In genomic region chr22:28791124-28791523, GRCh38 we compare ENCODE assay signal across 27 cellular contexts. TPM values are rescaled to one million over a fixed set of nuclear protein-coding genes. Genes with fewer than 3 reads are reported as not detected.
DNase-seq lines count a peak whose midpoint lies in the region; ATAC-seq and TF ChIP-seq lines count a peak whose summit lies in the region.
"Had no signal": no experiment of that assay in that cellular context is flagged by ENCODE, and none has a peak within 500 bp of the region (broad histone marks: within the 10 kb centered on the region; RNA-seq: fewer than 3 reads in every experiment).

No MANE protein-coding gene starts in this region.

- TF ChIP-seq CTCF in breast epithelium (IDR thresholded peaks at IDR 0.05): no peak
- no peak for TF ChIP-seq CTCF in mammary epithelial cell (conservative IDR thresholded peaks at IDR 0.05 in 1 of 2, IDR thresholded peaks at IDR 0.05 in 1 of 2; ENCODE audit: extremely low read depth in 1 of 2, insufficient read depth in 1 of 2, low read depth in 1 of 2, low read length in 2 of 2)
- no peak for TF ChIP-seq CTCF in MM.1S (IDR thresholded peaks at IDR 0.05; ENCODE audit: low read length)

- BruUV-seq in mammary epithelial cell (replicated peaks; lab: Mats Ljungman, UMichigan): no TSS peak

- peaks cover 59% of the 10 kb centered on the region for H3K36me3 Mint-ChIP-seq in effector memory CD8-positive, alpha-beta T cell (ENCODE audit: insufficient read depth)

- in situ Hi-C loops in mammary epithelial cell (cut with MboI; ENCODE audit: low sequenced_read_pairs in 2 of 2): no loop called here

- H3K27me3 ChIP-seq in breast epithelium (no peaks in the 10 kb centered on the region), mammary epithelial cell (ENCODE audit: insufficient read depth, low read length) (no peaks in the 10 kb centered on the region), MM.1S (replicated peaks; ENCODE audit: insufficient read depth, low read length) (no peaks in the 10 kb centered on the region)
- H3K27me3 ChIP-seq: brain microvascular endothelial cell, SJSA1, upper lobe of left lung had no signal

- H3K79me2 ChIP-seq in mammary epithelial cell (ENCODE audit: insufficient read depth, low read length): peaks cover 24% of the 10 kb centered on the region
- H3K79me2 ChIP-seq in MM.1S (ENCODE audit: low read length): peaks cover 53% of the 10 kb centered on the region

- H3K27ac ChIP-seq in breast epithelium: peak overlapping the region; percentile 20
- no peak overlapping the region for H3K27ac ChIP-seq in mammary epithelial cell (ENCODE audit: insufficient read depth, low read depth, low read length)
- peak overlapping the region; percentile 96 for H3K27ac ChIP-seq in MM.1S (ENCODE audit: low read length)
- H3K27ac ChIP-seq: brain microvascular endothelial cell, HL-60, psoas muscle, SJSA1 had no signal

- peaks cover 46% of the 10 kb centered on the region in 2 donors for H3K4me1 Mint-ChIP-seq in effector memory CD8-positive, alpha-beta T cell (ENCODE audit: low read depth in 2 of 2)

- H3F3A ChIP-seq in MM.1S (ENCODE audit: insufficient read depth, low read length): peaks cover 66% of the 10 kb centered on the region

- no peak for ATAC-seq in effector memory CD8-positive, alpha-beta T cell (replicated peaks)
- no peak for ATAC-seq in GM19467 (IDR thresholded peaks at IDR 0.05; ENCODE audit: unreplicated experiment)
- ATAC-seq: CD8-positive, alpha-beta T cell had no signal

- intact Hi-C loops in breast epithelium (cut with DNase I; ENCODE audit: low total_unique reads) (no loop called here), mammary epithelial cell (cut with micrococcal nuclease) (loop anchor here (5.0 kb wide), 1 partner anchor 49 kb away; the partner anchor contains the start of genes CHEK2 and HSCB)

- no peak overlapping the region for H2AFZ ChIP-seq in mammary epithelial cell (ENCODE audit: low read depth, low read length)
- no peak overlapping the region for H2AFZ ChIP-seq in MM.1S (ENCODE audit: low read length)

- DNase-seq in breast epithelium (ENCODE audit: low spot score in 2 of 2): no peak
- DNase-seq in mammary epithelial cell: no peak
- DNase-seq in MM.1S: peak; percentile 6
- DNase-seq in effector memory CD8-positive, alpha-beta T cell: no peak
- DNase-seq in stimulated activated CD4-positive, alpha-beta T cell treated with anti-CD3 and anti-CD28 coated beads, Interleukin-4, amount 100 ng/mL, for 1 hour: no peak
- no peak for DNase-seq in RKO (ENCODE audit: low spot score)
- no peak for DNase-seq in NCI-H510A treated with DMSO at 0.1 percent for 48 hours (lab: John Stamatoyannopoulos, UW)
- DNase-seq: activated CD4-positive, alpha-beta memory T cell treated with anti-CD3 and anti-CD28 coated beads for 36 hours; activated CD4-positive, CD25-positive, alpha-beta regulatory T cell; activated naive CD4-positive, alpha-beta T cell treated with anti-CD3 and anti-CD28 coated beads, Interleukin-2, amount 10 ng/mL, durations not matched to agents 7 days and 5 days; amniotic stem cell; brain microvascular endothelial cell; CD8-positive, alpha-beta T cell; Kasumi-1; MV-4-11; naive thymus-derived CD4-positive, alpha-beta T cell; NCI-H1436 treated with DMSO at 0.1 percent for 48 hours; NCI-H2107; NCI-H345; psoas muscle; stimulated activated CD4-positive, alpha-beta T cell treated with anti-CD3 and anti-CD28 coated beads, Interleukin-15, amount 100 ng/mL, for 24 hours; stimulated activated naive B cell treated with anti-CD40 and anti-IgM and Interleukin-4, amounts not matched to agents 10 μg/mL and 1 μg/mL and 100 μg/mL, for 72 hours; upper lobe of left lung had no signal

- no peaks in the 10 kb centered on the region for H3K9me2 ChIP-seq in MM.1S (replicated peaks; ENCODE audit: insufficient read depth, low read length)

- no peak overlapping the region for H3K9ac ChIP-seq in mammary epithelial cell (ENCODE audit: insufficient read depth, low read length)
- peak overlapping the region; percentile 56 for H3K9ac ChIP-seq in MM.1S (ENCODE audit: low read length)

- dilution Hi-C loops in mammary epithelial cell (cut with HindIII; ENCODE audit: low sequenced_read_pairs): no loop called here

- CTCF ChIA-PET in mammary epithelial cell (lab: Charles Lee; ENCODE audit: low non-redundant PET): interaction anchor here (0.5 kb wide), 1 partner anchor 14 kb away, joined by 8 read pairs; no protein-coding TSS in a partner anchor

- H3K4me1 ChIP-seq in breast epithelium (no peaks in the 10 kb centered on the region), mammary epithelial cell (ENCODE audit: insufficient read depth, low read length) (no peaks in the 10 kb centered on the region), MM.1S (ENCODE audit: low read length) (peaks cover 73% of the 10 kb centered on the region)
- H3K4me1 ChIP-seq: HAP-1, SJSA1 had no signal

- H3K9me3 ChIP-seq in breast epithelium (no peaks in the 10 kb centered on the region), mammary epithelial cell (replicated peaks; ENCODE audit: insufficient read depth, low read length) (no peaks in the 10 kb centered on the region), MM.1S (replicated peaks; ENCODE audit: insufficient read depth, low read length) (no peaks in the 10 kb centered on the region)
- H3K9me3 ChIP-seq: HAP-1, psoas muscle, SJSA1, upper lobe of left lung had no signal

- WGBS in mammary epithelial cell (ENCODE audit: low coverage, missing lambda C conversion rate): 86% methylated on average over 4 of the region's 5 CpGs

- H3K4me2 ChIP-seq in mammary epithelial cell (ENCODE audit: insufficient read depth, low read depth, low read length) (no peak overlapping the region), MM.1S (ENCODE audit: low read depth, low read length) (peak overlapping the region; percentile 71)

- H3K4me3 Mint-ChIP-seq in effector memory CD8-positive, alpha-beta T cell: peak overlapping the region in 1 of 2 donors; percentile 54
- H3K4me3 Mint-ChIP-seq: activated CD4-positive, alpha-beta memory T cell treated with anti-CD3 and anti-CD28 coated beads for 36 hours; activated naive CD4-positive, alpha-beta T cell treated with anti-CD3 and anti-CD28 coated beads, Interleukin-2, amount 10 ng/mL, durations not matched to agents 7 days and 5 days; CD8-positive, alpha-beta T cell; stimulated activated naive B cell treated with anti-CD40 and anti-IgM and Interleukin-4, amounts not matched to agents 10 μg/mL and 1 μg/mL and 100 μg/mL, for 72 hours had no signal

- H3K27ac Mint-ChIP-seq in effector memory CD8-positive, alpha-beta T cell: peak overlapping the region; percentile 49 to 81
- H3K27ac Mint-ChIP-seq: activated CD4-positive, alpha-beta memory T cell treated with anti-CD3 and anti-CD28 coated beads for 36 hours had no signal

- TF ChIP-seq POLR2A in breast epithelium (IDR thresholded peaks at IDR 0.05): no peak

- H3K4me3 ChIP-seq in breast epithelium (no peak overlapping the region), mammary epithelial cell (replicated peaks in 1 of 3; ENCODE audit: insufficient read depth in 1 of 3, low read depth in 2 of 3, low read length in 3 of 3) (no peak overlapping the region), MM.1S (ENCODE audit: low read length) (no peak overlapping the region)
- H3K4me3 ChIP-seq: HAP-1, psoas muscle, SJSA1, upper lobe of left lung had no signal

- H4K20me1 ChIP-seq in mammary epithelial cell (ENCODE audit: insufficient read depth, low read length) (peaks cover 3% of the 10 kb centered on the region), MM.1S (ENCODE audit: insufficient read depth, low read length) (peaks cover 17% of the 10 kb centered on the region)

- H3K36me3 ChIP-seq in breast epithelium (no peaks in the 10 kb centered on the region), mammary epithelial cell (ENCODE audit: insufficient read depth, low read length) (peaks cover 25% of the 10 kb centered on the region), MM.1S (replicated peaks; ENCODE audit: insufficient read depth, low read length) (peaks cover 13% of the 10 kb centered on the region)

- H3K27me3 Mint-ChIP-seq in effector memory CD8-positive, alpha-beta T cell: no peaks in the 10 kb centered on the region
- H3K27me3 Mint-ChIP-seq: activated CD4-positive, alpha-beta memory T cell treated with anti-CD3 and anti-CD28 coated beads for 36 hours; activated naive CD4-positive, alpha-beta T cell treated with anti-CD3 and anti-CD28 coated beads, Interleukin-2, amount 10 ng/mL, durations not matched to agents 7 days and 5 days; naive thymus-derived CD4-positive, alpha-beta T cell; stimulated activated naive B cell treated with anti-CD40 and anti-IgM and Interleukin-4, amounts not matched to agents 10 μg/mL and 1 μg/mL and 100 μg/mL, for 72 hours had no signal

- no peaks in the 10 kb centered on the region for H3K9me3 Mint-ChIP-seq in effector memory CD8-positive, alpha-beta T cell
- H3K9me3 Mint-ChIP-seq: activated CD4-positive, alpha-beta memory T cell treated with anti-CD3 and anti-CD28 coated beads for 36 hours; activated naive CD4-positive, alpha-beta T cell treated with anti-CD3 and anti-CD28 coated beads, Interleukin-2, amount 10 ng/mL, durations not matched to agents 7 days and 5 days; CD8-positive, alpha-beta T cell; naive thymus-derived CD4-positive, alpha-beta T cell; stimulated activated naive B cell treated with anti-CD40 and anti-IgM and Interleukin-4, amounts not matched to agents 10 μg/mL and 1 μg/mL and 100 μg/mL, for 72 hours had no signal

RNA-seq across cellular contexts. Expression of gene XBP1, which starts 9.2 kb away (rescaled TPM):
- total RNA-seq in breast epithelium (1,000 to 10,000 TPM in 2 of 3 donors, 100 to 1,000 TPM in 1; 156 to 1,772 (median 1,383) TPM), mammary epithelial cell (100 to 1,000 TPM; 166 to 224 TPM)
- polyA plus RNA-seq in mammary epithelial cell: 97.9 TPM
- 133 TPM for polyA minus RNA-seq in mammary epithelial cell

RNA-seq across cellular contexts. Expression of gene CCDC117, which starts 18.6 kb away (rescaled TPM):
- total RNA-seq in breast epithelium: 10 to 100 TPM; 19.5 to 33.5 (median 23.9) TPM
- 10 to 100 TPM; 10.6 to 16.0 TPM for total RNA-seq in mammary epithelial cell
- 3.8 TPM for polyA plus RNA-seq in mammary epithelial cell
- polyA minus RNA-seq in mammary epithelial cell: 9.2 TPM

RNA-seq across cellular contexts. Expression of gene HSCB, which starts 49.3 kb away (rescaled TPM):
- total RNA-seq in breast epithelium (10 to 100 TPM; 25.3 to 49.3 (median 32.4) TPM), mammary epithelial cell (10 to 100 TPM; 11.5 to 14.8 TPM)
- polyA plus RNA-seq in mammary epithelial cell: 10.4 TPM
- polyA minus RNA-seq in mammary epithelial cell: not detected

RNA-seq across cellular contexts. Expression of gene CHEK2, which starts 49.5 kb away (rescaled TPM):
- total RNA-seq in breast epithelium (10 to 100 TPM in 1 of 3 donors, 1 to 10 TPM in 2; 3.8 to 13.2 (median 6.2) TPM), mammary epithelial cell (10 to 100 TPM; 14.2 to 19.2 TPM)
- 23.4 TPM for polyA plus RNA-seq in mammary epithelial cell
- polyA minus RNA-seq in mammary epithelial cell: 18.3 TPM
